In the genomic region with DNA sequence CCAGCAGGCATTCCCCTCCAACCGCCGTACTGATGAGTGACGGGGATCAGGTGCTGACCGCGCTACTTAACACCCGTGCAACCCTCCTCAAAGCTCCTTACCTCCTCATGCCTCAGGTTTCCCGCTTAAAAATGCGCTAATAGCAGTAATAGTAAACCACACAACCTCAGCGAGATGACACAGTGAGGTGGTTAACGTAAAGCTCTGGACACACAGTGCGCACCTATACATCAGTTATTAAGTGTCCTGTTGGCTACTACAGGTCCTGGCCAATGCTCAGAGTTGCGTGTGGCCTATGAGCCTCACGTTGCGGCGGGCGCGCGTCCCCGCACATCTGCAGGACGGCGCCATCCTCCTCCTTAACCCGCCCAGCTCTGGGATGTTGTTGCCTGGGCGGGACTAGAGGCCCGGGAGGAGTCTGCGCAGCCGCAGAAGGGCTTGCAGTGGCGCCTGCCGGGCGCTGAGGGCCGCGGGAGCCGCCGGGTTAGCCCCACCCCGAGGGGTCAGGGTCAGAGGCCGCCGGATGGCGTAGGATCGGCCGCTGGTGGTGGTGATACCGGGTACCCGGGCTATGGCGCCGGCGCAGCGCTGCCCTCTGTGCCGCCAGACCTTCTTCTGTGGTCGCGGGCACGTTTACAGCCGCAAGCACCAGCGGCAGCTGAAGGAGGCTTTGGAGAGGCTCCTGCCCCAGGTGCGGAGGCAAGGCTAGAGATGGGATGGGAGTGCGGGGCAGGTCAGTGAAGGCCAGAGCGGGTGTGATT, we compare ENCODE assay signal across 1 cellular context.
TF ChIP-seq lines count a peak whose summit lies in the region.

Gene CENATAC (plus strand): TSS at position 512 of the 761 bp plus-strand sequence. CDS start 60 bp downstream, at position 572.

TF ChIP-seq in HEK293, 187 proteins besides CTCF, POLR2A, EP300 and RAD21 (continued from another document):
- TF ChIP-seq, protein P1, sequence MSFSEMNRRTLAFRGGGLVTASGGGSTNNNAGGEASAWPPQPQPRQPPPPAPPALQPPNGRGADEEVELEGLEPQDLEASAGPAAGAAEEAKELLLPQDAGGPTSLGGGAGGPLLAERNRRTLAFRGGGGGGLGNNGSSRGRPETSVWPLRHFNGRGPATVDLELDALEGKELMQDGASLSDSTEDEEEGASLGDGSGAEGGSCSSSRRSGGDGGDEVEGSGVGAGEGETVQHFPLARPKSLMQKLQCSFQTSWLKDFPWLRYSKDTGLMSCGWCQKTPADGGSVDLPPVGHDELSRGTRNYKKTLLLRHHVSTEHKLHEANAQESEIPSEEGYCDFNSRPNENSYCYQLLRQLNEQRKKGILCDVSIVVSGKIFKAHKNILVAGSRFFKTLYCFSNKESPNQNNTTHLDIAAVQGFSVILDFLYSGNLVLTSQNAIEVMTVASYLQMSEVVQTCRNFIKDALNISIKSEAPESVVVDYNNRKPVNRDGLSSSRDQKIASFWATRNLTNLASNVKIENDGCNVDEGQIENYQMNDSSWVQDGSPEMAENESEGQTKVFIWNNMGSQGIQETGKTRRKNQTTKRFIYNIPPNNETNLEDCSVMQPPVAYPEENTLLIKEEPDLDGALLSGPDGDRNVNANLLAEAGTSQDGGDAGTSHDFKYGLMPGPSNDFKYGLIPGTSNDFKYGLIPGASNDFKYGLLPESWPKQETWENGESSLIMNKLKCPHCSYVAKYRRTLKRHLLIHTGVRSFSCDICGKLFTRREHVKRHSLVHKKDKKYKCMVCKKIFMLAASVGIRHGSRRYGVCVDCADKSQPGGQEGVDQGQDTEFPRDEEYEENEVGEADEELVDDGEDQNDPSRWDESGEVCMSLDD (tag by site-specific recombination; IDR thresholded peaks at IDR 0.05): peak; percentile 59; the same call in 1 of the 2 replicates
- TF ChIP-seq KLF8 (tag by site-specific recombination; IDR thresholded peaks at IDR 0.05) (peak; percentile 68; the same call in 1 of the 2 replicates), SETDB1 (IDR thresholded peaks at IDR 0.05; ENCODE audit: insufficient read length, low read length) (peak; percentile 45), ZNF571 (tag by site-specific recombination; IDR thresholded peaks at IDR 0.05) (no peak), HOXC10 (CRISPR knock-in tag; IDR thresholded peaks at IDR 0.05) (peak; percentile 50; the same call in 1 of the 2 replicates), ZEB2 (tag by site-specific recombination; IDR thresholded peaks at IDR 0.05) (0 out of 2 replicates have a peak, but pooled peaks have one; percentile 13), SP7 (tag by site-specific recombination; IDR thresholded peaks at IDR 0.05) (peak; percentile 57), TRIM28 (IDR thresholded peaks at IDR 0.05; ENCODE audit: borderline replicate concordance, low read length) (peak; percentile 72; the same call in 1 of the 2 replicates), ZNF501 (tag by site-specific recombination; IDR thresholded peaks at IDR 0.05) (peak; percentile 44; the same call in 1 of the 2 replicates), GLIS1 (tag by site-specific recombination; IDR thresholded peaks at IDR 0.05) (peak; percentile 86), TCF7L2 (IDR thresholded peaks at IDR 0.05; ENCODE audit: borderline replicate concordance, low read depth, low read length) (no peak), ZNF664 (tag by site-specific recombination; IDR thresholded peaks at IDR 0.05) (no peak), ZNF433 (tag by site-specific recombination; IDR thresholded peaks at IDR 0.05; ENCODE audit: low read depth) (no peak), ZSCAN5A (tag by site-specific recombination; IDR thresholded peaks at IDR 0.05) (0 out of 2 replicates have a peak, but pooled peaks have one; percentile 19), ZBTB21 (tag by site-specific recombination; IDR thresholded peaks at IDR 0.05) (0 out of 2 replicates have a peak, but pooled peaks have one; percentile 5), ZNF391 (tag by site-specific recombination; IDR thresholded peaks at IDR 0.05; ENCODE audit: borderline replicate concordance, low read depth) (peak; percentile 10; the same call in 1 of the 2 replicates), PBX3 (CRISPR knock-in tag; IDR thresholded peaks at IDR 0.05) (0 out of 2 replicates have a peak, but pooled peaks have one; percentile 31), ZNF211 (tag by site-specific recombination; IDR thresholded peaks at IDR 0.05; ENCODE audit: low read depth) (no peak), ZNF239 (tag by site-specific recombination; IDR thresholded peaks at IDR 0.05) (no peak), SCRT2 (tag by site-specific recombination; IDR thresholded peaks at IDR 0.05) (0 out of 2 replicates have a peak, but pooled peaks have one; percentile 29), ZBTB8A (tag by site-specific recombination; IDR thresholded peaks at IDR 0.05) (0 out of 2 replicates have a peak, but pooled peaks have one; percentile 29), ZNF2 (tag by site-specific recombination; IDR thresholded peaks at IDR 0.05) (0 out of 2 replicates have a peak, but pooled peaks have one; percentile 47), ZNF629 (tag by site-specific recombination; IDR thresholded peaks at IDR 0.05) (0 out of 2 replicates have a peak, but pooled peaks have one; percentile 38), TSHZ1 (tag by site-specific recombination; IDR thresholded peaks at IDR 0.05; ENCODE audit: borderline replicate concordance) (no peak), ZNF76 (tag by site-specific recombination; IDR thresholded peaks at IDR 0.05; ENCODE audit: borderline replicate concordance, low read depth) (peak; percentile 53; the same call in 1 of the 2 replicates), GLIS2 (tag by site-specific recombination; IDR thresholded peaks at IDR 0.05) (peak; percentile 65; the same call in 1 of the 2 replicates), KLF1 (tag by site-specific recombination; IDR thresholded peaks at IDR 0.05) (peak; percentile 54; the same call in 1 of the 2 replicates), IKZF3 (tag by site-specific recombination; IDR thresholded peaks at IDR 0.05) (0 out of 2 replicates have a peak, but pooled peaks have one; percentile 7), ZNF776 (tag by site-specific recombination; IDR thresholded peaks at IDR 0.05; ENCODE audit: borderline replicate concordance) (no peak), BCL11A (tag by site-specific recombination; IDR thresholded peaks at IDR 0.05; ENCODE audit: low read depth) (peak; percentile 95), ZSCAN30 (tag by site-specific recombination; IDR thresholded peaks at IDR 0.05) (0 out of 2 replicates have a peak, but pooled peaks have one; percentile 33), ZNF24 (tag by site-specific recombination; IDR thresholded peaks at IDR 0.05) (peak; percentile 25; the same call in 1 of the 2 replicates), ZNF335 (tag by site-specific recombination; conservative IDR thresholded peaks at IDR 0.05) (peak; percentile 84), ZNF677 (tag by site-specific recombination; IDR thresholded peaks at IDR 0.05) (no peak), KLF16 (tag by site-specific recombination; IDR thresholded peaks at IDR 0.05) (0 out of 2 replicates have a peak, but pooled peaks have one; percentile 37), ZNF341 (tag by site-specific recombination; IDR thresholded peaks at IDR 0.05; ENCODE audit: low read depth) (0 out of 2 replicates have a peak, but pooled peaks have one; percentile 16), ZNF223 (tag by site-specific recombination; IDR thresholded peaks at IDR 0.05) (no peak), YY1 (tag by site-specific recombination; IDR thresholded peaks at IDR 0.05) (peak; percentile 61)
- TF ChIP-seq, protein P2, sequence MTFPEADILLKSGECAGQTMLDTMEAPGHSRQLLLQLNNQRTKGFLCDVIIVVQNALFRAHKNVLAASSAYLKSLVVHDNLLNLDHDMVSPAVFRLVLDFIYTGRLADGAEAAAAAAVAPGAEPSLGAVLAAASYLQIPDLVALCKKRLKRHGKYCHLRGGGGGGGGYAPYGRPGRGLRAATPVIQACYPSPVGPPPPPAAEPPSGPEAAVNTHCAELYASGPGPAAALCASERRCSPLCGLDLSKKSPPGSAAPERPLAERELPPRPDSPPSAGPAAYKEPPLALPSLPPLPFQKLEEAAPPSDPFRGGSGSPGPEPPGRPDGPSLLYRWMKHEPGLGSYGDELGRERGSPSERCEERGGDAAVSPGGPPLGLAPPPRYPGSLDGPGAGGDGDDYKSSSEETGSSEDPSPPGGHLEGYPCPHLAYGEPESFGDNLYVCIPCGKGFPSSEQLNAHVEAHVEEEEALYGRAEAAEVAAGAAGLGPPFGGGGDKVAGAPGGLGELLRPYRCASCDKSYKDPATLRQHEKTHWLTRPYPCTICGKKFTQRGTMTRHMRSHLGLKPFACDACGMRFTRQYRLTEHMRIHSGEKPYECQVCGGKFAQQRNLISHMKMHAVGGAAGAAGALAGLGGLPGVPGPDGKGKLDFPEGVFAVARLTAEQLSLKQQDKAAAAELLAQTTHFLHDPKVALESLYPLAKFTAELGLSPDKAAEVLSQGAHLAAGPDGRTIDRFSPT (tag by site-specific recombination; IDR thresholded peaks at IDR 0.05): peak; percentile 84
- TF ChIP-seq, protein P3, sequence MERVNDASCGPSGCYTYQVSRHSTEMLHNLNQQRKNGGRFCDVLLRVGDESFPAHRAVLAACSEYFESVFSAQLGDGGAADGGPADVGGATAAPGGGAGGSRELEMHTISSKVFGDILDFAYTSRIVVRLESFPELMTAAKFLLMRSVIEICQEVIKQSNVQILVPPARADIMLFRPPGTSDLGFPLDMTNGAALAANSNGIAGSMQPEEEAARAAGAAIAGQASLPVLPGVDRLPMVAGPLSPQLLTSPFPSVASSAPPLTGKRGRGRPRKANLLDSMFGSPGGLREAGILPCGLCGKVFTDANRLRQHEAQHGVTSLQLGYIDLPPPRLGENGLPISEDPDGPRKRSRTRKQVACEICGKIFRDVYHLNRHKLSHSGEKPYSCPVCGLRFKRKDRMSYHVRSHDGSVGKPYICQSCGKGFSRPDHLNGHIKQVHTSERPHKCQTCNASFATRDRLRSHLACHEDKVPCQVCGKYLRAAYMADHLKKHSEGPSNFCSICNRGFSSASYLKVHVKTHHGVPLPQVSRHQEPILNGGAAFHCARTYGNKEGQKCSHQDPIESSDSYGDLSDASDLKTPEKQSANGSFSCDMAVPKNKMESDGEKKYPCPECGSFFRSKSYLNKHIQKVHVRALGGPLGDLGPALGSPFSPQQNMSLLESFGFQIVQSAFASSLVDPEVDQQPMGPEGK (tag by site-specific recombination; IDR thresholded peaks at IDR 0.05): peak; percentile 60
